ENCODE assay signal across 1 cellular context in genomic region chr2:231604101-231604684, GRCh38.
A peak's percentile ranks its signal among the peaks of the same experiment; 100 is the strongest.
TF ChIP-seq lines count a peak whose summit lies in the region.

No MANE protein-coding gene starts in this region.

TF ChIP-seq in K562, 482 proteins besides CTCF, POLR2A, EP300 and RAD21 (continued from another document):
- TF ChIP-seq ELK1 (CRISPR knock-in tag; IDR thresholded peaks at IDR 0.05), result no peak
- TF ChIP-seq DLX4 (CRISPR knock-in tag; IDR thresholded peaks at IDR 0.05), result no peak
- TF ChIP-seq SMAD1 (IDR thresholded peaks at IDR 0.05; ENCODE audit: low read depth, low read length, partially characterized antibody), result no peak
- peak; percentile 46 for TF ChIP-seq MGA (IDR thresholded peaks at IDR 0.05)
- TF ChIP-seq ZMIZ1 (IDR thresholded peaks at IDR 0.05; ENCODE audit: low read depth in 2 of 2, low read length in 2 of 2), result no peak
- peak; percentile 23; the same call in 1 of the 2 replicates for TF ChIP-seq CXXC5 (CRISPR knock-in tag; IDR thresholded peaks at IDR 0.05)
- TF ChIP-seq ZNF511 (CRISPR knock-in tag; IDR thresholded peaks at IDR 0.05), result 0 out of 2 replicates have a peak, but pooled peaks have one; percentile 54
- no peak for TF ChIP-seq TFAP4 (CRISPR knock-in tag; IDR thresholded peaks at IDR 0.05; ENCODE audit: borderline replicate concordance)
- peak; percentile 74 for TF ChIP-seq POLR2G (IDR thresholded peaks at IDR 0.05; ENCODE audit: low read depth, low read length)
- TF ChIP-seq MYBL2 (IDR thresholded peaks at IDR 0.05; ENCODE audit: low read depth), result no peak
- TF ChIP-seq MYBL2 (CRISPR knock-in tag; IDR thresholded peaks at IDR 0.05; ENCODE audit: borderline replicate concordance), result no peak
- no peak for TF ChIP-seq STAT6 (CRISPR knock-in tag; IDR thresholded peaks at IDR 0.05)
- TF ChIP-seq SNRNP70 (optimal IDR thresholded peaks at IDR 0.05; ENCODE audit: low read depth, low read length), result no peak
- peak; percentile 64 for TF ChIP-seq RBFOX2 (IDR thresholded peaks at IDR 0.05; ENCODE audit: low read depth, low read length)
- TF ChIP-seq CCNT2 (IDR thresholded peaks at IDR 0.05; ENCODE audit: borderline replicate concordance, extremely low read depth, insufficient read length, low read depth, low read length), result peak; percentile 43
